ENCODE assay signal across 19 cellular contexts in genomic region chr3:43185656-43186375, GRCh38.
DNase-seq lines count a peak whose midpoint lies in the region; ATAC-seq and TF ChIP-seq lines count a peak whose summit lies in the region.
"Had no signal": no experiment of that assay in that cellular context is flagged by ENCODE, and none has a peak within 500 bp of the region (broad histone marks: within the 10 kb centered on the region; RNA-seq: fewer than 3 reads in every experiment).

No MANE protein-coding gene starts in this region.

- TF ChIP-seq CTCF in BJ (IDR thresholded peaks at IDR 0.05; ENCODE audit: insufficient read depth, low read depth, low read length) (no peak), choroid plexus epithelial cell (conservative IDR thresholded peaks at IDR 0.05; ENCODE audit: low read depth, low read length) (no peak)

- H3K4me3 ChIP-seq in BJ (ENCODE audit: low read depth, low read length) (no peak overlapping the region), choroid plexus epithelial cell (ENCODE audit: low read depth, low read length) (no peak overlapping the region)
- H3K4me3 ChIP-seq: ascending aorta, heart left ventricle, pancreas, uterus had no signal

- POLR2A ChIA-PET in BJ (lab: Charles Lee), result no interaction called here

- ATAC-seq in GM21528 (IDR thresholded peaks at IDR 0.05; ENCODE audit: low FRiP score, unreplicated experiment) (no peak), HG02840 (IDR thresholded peaks at IDR 0.05; ENCODE audit: low FRiP score, unreplicated experiment) (no peak)
- ATAC-seq: naive thymus-derived CD4-positive, alpha-beta T cell; pancreas had no signal

- H3K27me3 ChIP-seq in BJ (ENCODE audit: control insufficient read depth, insufficient read depth, low read length), result no peaks in the 10 kb centered on the region
- H3K27me3 ChIP-seq: ascending aorta, heart left ventricle, pancreas, uterus had no signal

- DNase-seq in BJ (ENCODE audit: low read depth) (peak; percentile 94), NCI-H460 (ENCODE audit: extremely low read depth, low read depth) (peak; percentile 60), choroid plexus epithelial cell (ENCODE audit: low read depth) (peak; percentile 85), islet precursor cell (peak; percentile 30), DMS153 (lab: John Stamatoyannopoulos, UW) (no peak), DMS153 treated with DMSO at 0.1 percent for 48 hours (lab: John Stamatoyannopoulos, UW; ENCODE audit: unreplicated experiment) (no peak)
- DNase-seq: activated naive CD4-positive, alpha-beta T cell treated with Interleukin-2 at 50 U/mL for 16 hours; activated T-cell treated with anti-CD3 and anti-CD28 coated beads for 4 hours; AML-193; heart left ventricle; immature natural killer cell; naive thymus-derived CD4-positive, alpha-beta T cell; NCI-H187 treated with DMSO at 0.1 percent for 48 hours; pancreas; stimulated activated CD4-positive, alpha-beta T cell treated with anti-CD3 and anti-CD28 coated beads, Interleukin-4, amount 100 ng/mL, for 1 hour; uterus had no signal

- CTCF ChIA-PET in BJ (lab: Yijun Ruan, JAX), result interaction anchor here (0.9 to 1.5 kb wide), 3 partner anchors 28 to 317 kb away, joined by 3 to 4 read pairs (median 4); no protein-coding TSS in a partner anchor

- no peaks in the 10 kb centered on the region for H3K36me3 ChIP-seq in BJ (ENCODE audit: control insufficient read depth, insufficient read depth, low read length)
- H3K36me3 ChIP-seq: ascending aorta, heart left ventricle, pancreas, uterus had no signal

Comparison
In these comparisons a context has a peak if more than half of its experiments do, and no peak if none do; other contexts are left out.
1. DNase-seq: peak in BJ (single experiment), NCI-H460 (single experiment), choroid plexus epithelial cell (single experiment) and islet precursor cell (single experiment); none in DMS153 (single experiment) and DMS153 treated with DMSO at 0.1 percent for 48 hours (single experiment).